Comparison of ENCODE assay signal across 32 cellular contexts in the genomic region with DNA sequence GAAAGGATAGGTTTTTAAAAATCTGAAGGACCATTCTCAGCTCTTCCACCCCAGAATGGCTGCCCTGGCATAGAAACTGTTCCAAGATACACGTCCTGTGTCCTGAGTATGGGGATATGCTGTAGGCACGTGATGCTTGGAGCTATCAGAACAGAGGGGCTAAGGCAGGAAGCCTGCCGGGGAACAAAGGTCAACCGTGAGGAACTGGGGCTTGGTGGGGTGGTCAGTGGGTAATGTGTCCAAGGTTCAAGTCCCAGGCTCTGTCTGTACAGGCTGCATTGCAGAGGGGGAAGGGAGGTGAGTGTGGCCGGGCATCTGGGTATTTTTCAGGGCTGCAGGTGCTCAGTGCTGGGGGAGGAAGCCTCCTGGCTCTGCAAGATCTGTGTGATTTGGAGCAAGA.
"Had no signal": no experiment of that assay in that cellular context is flagged by ENCODE, and none has a peak within 500 bp of the region (broad histone marks: within the 10 kb centered on the region; RNA-seq: fewer than 3 reads in every experiment).

No MANE protein-coding gene starts in this region.

- H3K4me1 Mint-ChIP-seq: activated CD4-positive, alpha-beta memory T cell treated with anti-CD3 and anti-CD28 coated beads, Interleukin-2, amount 10 ng/mL, durations not matched to agents 7 days and 5 days; activated CD4-positive, alpha-beta T cell treated with anti-CD3 and anti-CD28 coated beads for 36 hours; activated CD4-positive, alpha-beta T cell treated with anti-CD3 and anti-CD28 coated beads, Interleukin-2, amount 10 ng/mL, durations not matched to agents 7 days and 5 days; T-helper 17 cell had no signal

- H3K9me3 ChIP-seq: ascending aorta, breast epithelium, colonic mucosa, esophagus squamous epithelium, gastroesophageal sphincter, heart right ventricle had no signal

- H2AFZ ChIP-seq: hepatocyte had no signal

- H3K27me3 Mint-ChIP-seq: activated CD4-positive, alpha-beta memory T cell treated with anti-CD3 and anti-CD28 coated beads, Interleukin-2, amount 10 ng/mL, durations not matched to agents 7 days and 5 days; activated CD4-positive, alpha-beta T cell treated with anti-CD3 and anti-CD28 coated beads for 36 hours; activated CD4-positive, alpha-beta T cell treated with anti-CD3 and anti-CD28 coated beads, Interleukin-2, amount 10 ng/mL, durations not matched to agents 7 days and 5 days; activated naive CD8-positive, alpha-beta T cell had no signal

- H3K36me3 ChIP-seq: ascending aorta, breast epithelium, cardiac muscle cell, colonic mucosa, esophagus squamous epithelium, gastroesophageal sphincter, heart right ventricle had no signal

- H3K27me3 ChIP-seq: ascending aorta, breast epithelium, cardiac muscle cell, colonic mucosa, hepatocyte had no signal

- H3K79me2 ChIP-seq: hepatocyte had no signal

- H3K4me3 ChIP-seq: ascending aorta, breast epithelium, cardiac muscle cell, colonic mucosa, esophagus squamous epithelium, gastroesophageal sphincter, heart right ventricle, hepatocyte had no signal

- ATAC-seq: activated CD4-positive, alpha-beta T cell treated with anti-CD3 and anti-CD28 coated beads for 36 hours; activated T-cell treated with anti-CD3 and anti-CD28 coated beads, Interleukin-2, amount 50 U/mL, for 72 hours; gastroesophageal sphincter; heart right ventricle; T-helper 17 cell had no signal

- H3K4me3 Mint-ChIP-seq: activated CD4-positive, alpha-beta memory T cell treated with anti-CD3 and anti-CD28 coated beads, Interleukin-2, amount 10 ng/mL, durations not matched to agents 7 days and 5 days; activated CD4-positive, alpha-beta T cell treated with anti-CD3 and anti-CD28 coated beads for 36 hours; activated CD4-positive, alpha-beta T cell treated with anti-CD3 and anti-CD28 coated beads, Interleukin-2, amount 10 ng/mL, durations not matched to agents 7 days and 5 days; activated naive CD8-positive, alpha-beta T cell; activated T-cell treated with anti-CD3 and anti-CD28 coated beads, Interleukin-2, amount 50 U/mL, for 24 hours; activated T-cell treated with anti-CD3 and anti-CD28 coated beads, Interleukin-2, amount 50 U/mL, for 72 hours; brain; T-helper 17 cell; T-helper 2 cell treated with Interferon-gamma antibody and Interleukin-4, amounts not matched to agents 5 μg/mL and 100 μg/mL, for 36 hours had no signal

- H3K9me3 Mint-ChIP-seq: activated CD4-positive, alpha-beta T cell treated with anti-CD3 and anti-CD28 coated beads, Interleukin-2, amount 10 ng/mL, durations not matched to agents 7 days and 5 days; activated T-cell treated with anti-CD3 and anti-CD28 coated beads, Interleukin-2, amount 50 U/mL, for 24 hours; T-helper 2 cell treated with Interferon-gamma antibody and Interleukin-4, amounts not matched to agents 5 μg/mL and 100 μg/mL, for 36 hours had no signal

- DNase-seq: activated CD4-positive, alpha-beta memory T cell treated with anti-CD3 and anti-CD28 coated beads, Interleukin-2, amount 10 ng/mL, durations not matched to agents 7 days and 5 days; activated CD4-positive, alpha-beta T cell treated with anti-CD3 and anti-CD28 coated beads for 36 hours; activated CD4-positive, alpha-beta T cell treated with anti-CD3 and anti-CD28 coated beads, Interleukin-2, amount 10 ng/mL, durations not matched to agents 7 days and 5 days; activated CD4-positive, alpha-beta T cell treated with anti-CD3 and anti-CD28 coated beads, Interleukin-2, amount 50 U/mL, for 4 hours; activated CD4-positive, CD25-positive, alpha-beta regulatory T cell; activated CD4-positive, CD25-positive, alpha-beta regulatory T cell treated with anti-CD3 and anti-CD28 coated beads, Interleukin-2, amount 50 U/mL, for 72 hours; activated CD8-positive, alpha-beta memory T cell treated with anti-CD3 and anti-CD28 coated beads, Interleukin-2, amount 50 U/mL, for 48 hours; activated effector memory CD4-positive, alpha-beta T cell treated with Interleukin-2 at 50 U/mL for 16 hours; activated gamma-delta T cell treated with Interleukin-2 at 50 U/mL for 16 hours; activated naive CD4-positive, alpha-beta T cell treated with anti-CD3 and anti-CD28 coated beads, Interleukin-2, amount 50 U/mL, for 16 hours; activated naive CD4-positive, alpha-beta T cell treated with Interleukin-2 at 50 U/mL for 16 hours; activated T-cell treated with anti-CD3 and anti-CD28 coated beads for 4 hours; activated T-cell treated with anti-CD3 and anti-CD28 coated beads, Interleukin-2, amount 50 U/mL, for 24 hours; activated T-cell treated with anti-CD3 and anti-CD28 coated beads, Interleukin-2, amount 50 U/mL, for 72 hours; central memory CD4-positive, alpha-beta T cell; cerebellar nuclear complex; colonic mucosa; effector CD8-positive, alpha-beta T cell; esophagus squamous epithelium; foreskin melanocyte; heart right ventricle; T-helper 17 cell; T1000 had no signal

- H3K4me2 ChIP-seq: hepatocyte had no signal

- H3K27ac ChIP-seq: ascending aorta, breast epithelium, cardiac muscle cell, colonic mucosa, epithelial cell of prostate, esophagus squamous epithelium, gastroesophageal sphincter, heart right ventricle, hepatocyte had no signal

- H3K36me3 Mint-ChIP-seq: activated naive CD8-positive, alpha-beta T cell; brain had no signal

- H3K4me1 ChIP-seq: ascending aorta, breast epithelium, colonic mucosa, esophagus squamous epithelium, gastroesophageal sphincter had no signal

- H3K27ac Mint-ChIP-seq: activated CD4-positive, alpha-beta memory T cell treated with anti-CD3 and anti-CD28 coated beads, Interleukin-2, amount 10 ng/mL, durations not matched to agents 7 days and 5 days; activated CD4-positive, alpha-beta T cell treated with anti-CD3 and anti-CD28 coated beads for 36 hours; activated CD4-positive, alpha-beta T cell treated with anti-CD3 and anti-CD28 coated beads, Interleukin-2, amount 10 ng/mL, durations not matched to agents 7 days and 5 days; activated naive CD8-positive, alpha-beta T cell; activated T-cell treated with anti-CD3 and anti-CD28 coated beads, Interleukin-2, amount 50 U/mL, for 24 hours; activated T-cell treated with anti-CD3 and anti-CD28 coated beads, Interleukin-2, amount 50 U/mL, for 72 hours; T-helper 17 cell; T-helper 2 cell treated with Interferon-gamma antibody and Interleukin-4, amounts not matched to agents 5 μg/mL and 100 μg/mL, for 36 hours had no signal
